Comparison of ENCODE assay signal across 29 cellular contexts in the genomic region with DNA sequence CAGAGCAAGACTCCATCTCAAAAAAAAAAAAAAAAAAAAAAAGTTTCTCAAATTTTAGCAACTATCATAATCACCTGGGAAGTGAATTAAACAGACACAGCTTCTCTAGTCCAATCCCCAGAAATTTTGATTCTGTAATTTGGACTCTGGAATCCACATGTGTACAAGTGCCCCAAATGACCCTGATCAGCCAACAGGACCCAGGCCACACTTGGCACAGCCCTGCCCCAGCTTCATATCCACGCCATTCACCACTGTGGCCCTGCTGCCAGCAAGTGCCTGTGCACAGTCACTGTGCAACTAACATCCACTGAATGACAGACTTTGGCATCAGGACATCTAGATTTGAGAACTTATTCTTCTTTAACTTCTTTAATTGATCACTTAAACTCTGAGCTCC. TPM values are rescaled to one million over a fixed set of nuclear protein-coding genes. Genes with fewer than 3 reads are reported as not detected.
"Had no signal": no experiment of that assay in that cellular context is flagged by ENCODE, and none has a peak within 500 bp of the region (broad histone marks: within the 10 kb centered on the region; RNA-seq: fewer than 3 reads in every experiment).

No MANE protein-coding gene starts in this region.

- H3K36me3 Mint-ChIP-seq: memory B cell, neural progenitor cell, type B pancreatic cell had no signal

- H3K4me3 Mint-ChIP-seq: effector memory CD8-positive, alpha-beta T cell; memory B cell; nephron; neural progenitor cell; type B pancreatic cell had no signal

- DNase-seq: cortex of kidney; effector memory CD8-positive, alpha-beta T cell; erythroblast; esophagus squamous epithelium; foreskin melanocyte; glutamatergic neuron; heart right ventricle; hippocampal formation; kidney glomerular epithelial cell; left colon; left ventricle myocardium superior; stimulated activated CD4-positive, alpha-beta T cell treated with anti-CD3 and anti-CD28 coated beads, Interleukin-12 subunit alpha, Interleukin-12 subunit beta, amount 100 ng/mL, for 4 hours; stimulated activated CD4-positive, alpha-beta T cell treated with anti-CD3 and anti-CD28 coated beads, Interleukin-1b, Interleukin-23, amount 100 ng/mL, for 48 hours; stimulated activated CD4-positive, alpha-beta T cell treated with anti-CD3 and anti-CD28 coated beads, Interleukin-4, amount 100 ng/mL, for 1 hour; stimulated activated CD8-positive, alpha-beta memory T cell treated with anti-CD3 and anti-CD28 coated beads, Interleukin-4, amount 100 ng/mL, for 48 hours; stimulated activated naive CD4-positive, alpha-beta T cell; substantia nigra; testis; tibial artery had no signal

- H3K9me3 Mint-ChIP-seq: effector memory CD8-positive, alpha-beta T cell; memory B cell; nephron; neural progenitor cell; type B pancreatic cell had no signal

- ATAC-seq: effector memory CD8-positive, alpha-beta T cell; heart right ventricle; left colon; left ventricle myocardium superior; sciatic nerve had no signal

- H3K4me1 Mint-ChIP-seq: nephron had no signal

- H3K27ac Mint-ChIP-seq: effector memory CD8-positive, alpha-beta T cell; memory B cell; nephron; neural progenitor cell; progenitor cell of endocrine pancreas; type B pancreatic cell had no signal

RNA-seq across cellular contexts. Expression of a gene that starts 14.1 kb away (rescaled TPM):
- total RNA-seq: dermis microvascular lymphatic vessel endothelial cell, heart right ventricle, left ventricle myocardium superior, mononuclear cell, osteoblast, progenitor cell of endocrine pancreas, sciatic nerve, smooth muscle cell had no signal
